ENCODE assay signal across 21 cellular contexts in the genomic region with DNA sequence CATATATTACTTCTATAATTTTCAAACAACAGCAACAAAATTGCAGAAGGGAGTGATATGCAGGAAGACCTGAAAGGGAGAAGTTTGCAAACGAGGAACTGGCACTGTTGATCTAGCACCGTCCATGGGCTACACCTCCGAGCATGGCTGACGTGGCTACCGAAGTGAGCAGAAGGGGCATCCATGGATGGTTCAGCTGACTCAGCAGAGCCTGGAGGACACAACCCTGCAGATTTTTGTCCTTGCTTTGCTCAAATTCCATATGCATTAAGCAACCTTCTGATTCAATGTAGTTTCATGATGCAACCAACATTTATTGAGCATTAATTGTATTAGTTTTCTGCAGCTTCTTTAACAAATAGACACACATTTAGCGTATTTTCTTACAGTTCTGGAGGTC.
"Had no signal": no experiment of that assay in that cellular context is flagged by ENCODE, and none has a peak within 500 bp of the region (broad histone marks: within the 10 kb centered on the region; RNA-seq: fewer than 3 reads in every experiment).

No MANE protein-coding gene starts in this region.

- H3K9ac ChIP-seq: KMS-11, SK-N-SH had no signal

- ATAC-seq: Panc1, PC-3 had no signal

- H3K4me2 ChIP-seq: KMS-11, SK-N-SH had no signal

- DNase-seq: Kasumi-1, MM.1S, NCI-H1092 treated with DMSO at 0.1 percent for 48 hours, NCI-H187, NCI-H2029, NCI-H2081 treated with DMSO at 0.1 percent for 48 hours, NCI-H2171, NCI-H226, NCI-H446, NCI-H510A, NCI-H524 treated with DMSO at 0.1 percent for 48 hours, NCI-H69, NCI-H774, PC-3, SHP77, SK-N-SH had no signal

- H3K9me3 ChIP-seq: SK-N-SH had no signal

- H3K27ac ChIP-seq: HL-60, KMS-11, RWPE1 had no signal

- FAIRE-seq: HTR-8/SVneo had no signal
